Comparison of ENCODE assay signal across 8 cellular contexts in genomic region chr3:37993811-37994638, GRCh38. TPM values are rescaled to one million over a fixed set of nuclear protein-coding genes. Genes with fewer than 3 reads are reported as not detected.
DNase-seq lines count a peak whose midpoint lies in the region; ATAC-seq and TF ChIP-seq lines count a peak whose summit lies in the region.

No MANE protein-coding gene starts in this region.

- H3K36me3 ChIP-seq in iPS-15b (ENCODE audit: control insufficient read depth, insufficient read depth, low read length) (no peaks in the 10 kb centered on the region), skeletal muscle tissue (ENCODE audit: control insufficient read depth in 3 of 3, insufficient read depth in 3 of 3, low read length in 3 of 3) (no peaks in the 10 kb centered on the region)

- H3K27me3 ChIP-seq in iPS-15b (ENCODE audit: control insufficient read depth, insufficient read depth, low read length) (peaks cover 16% of the 10 kb centered on the region), skeletal muscle tissue (ENCODE audit: control insufficient read depth in 3 of 3, insufficient read depth in 3 of 3, low read length in 3 of 3) (no peaks in the 10 kb centered on the region)

- peak overlapping the region; percentile 59 for H3K27ac ChIP-seq in skeletal muscle tissue (ENCODE audit: low read depth, low read length)

- H3K4me3 ChIP-seq in AG10803 (ENCODE audit: low read length), result peak overlapping the region; percentile 76
- H3K4me3 ChIP-seq in iPS-15b (ENCODE audit: low read depth, low read length), result peak overlapping the region; percentile 66
- peak overlapping the region; percentile 78 to 81 (median 79) for H3K4me3 ChIP-seq in skeletal muscle tissue (ENCODE audit: low read length in 3 of 3)

- H3K9ac ChIP-seq in iPS-15b (ENCODE audit: low read depth, low read length) (peak overlapping the region; percentile 63), skeletal muscle tissue (ENCODE audit: low read depth in 1 of 3, low read length in 3 of 3) (peak overlapping the region; percentile 59 to 85 (median 76))

- peaks cover 5% of the 10 kb centered on the region for H3K4me1 ChIP-seq in iPS-15b (ENCODE audit: control insufficient read depth, insufficient read depth, low read length)
- peaks cover 12 to 22% (median 18%) of the 10 kb centered on the region in 3 donors for H3K4me1 ChIP-seq in skeletal muscle tissue (ENCODE audit: control insufficient read depth in 3 of 3, insufficient read depth in 3 of 3, low read length in 3 of 3)

- no peaks in the 10 kb centered on the region for H3K9me3 ChIP-seq in iPS-15b (ENCODE audit: control insufficient read depth, insufficient read depth, low read length)
- no peaks in the 10 kb centered on the region for H3K9me3 ChIP-seq in skeletal muscle tissue (ENCODE audit: control insufficient read depth in 3 of 3, low read length in 3 of 3)

- no peak; the same call in 1 of the 2 replicates for TF ChIP-seq CTCF in AG10803 (conservative IDR thresholded peaks at IDR 0.05; ENCODE audit: low read length)

- peak; percentile 42 for ATAC-seq in HG03439 (IDR thresholded peaks at IDR 0.05; ENCODE audit: unreplicated experiment)

- DNase-seq in AG10803 (ENCODE audit: low read depth) (peak; percentile 75), GM19238 (ENCODE audit: insufficient read length, low spot score) (peak; percentile 71), T-helper 2 cell (peak in 4 of 5 experiments; percentile 44 to 75 (median 59)), astrocyte of the hippocampus (ENCODE audit: low read depth, low spot score) (peak; percentile 73), HK-2 (ENCODE audit: unreplicated experiment) (no peak)

RNA-seq across cellular contexts. Expression of gene VILL, which starts 3.4 kb away (rescaled TPM):
- total RNA-seq in skeletal muscle tissue, result 7.8 TPM

RNA-seq across cellular contexts. Expression of gene PLCD1, which starts 35.4 kb away (rescaled TPM):
- 9.4 TPM for total RNA-seq in skeletal muscle tissue

RNA-seq across cellular contexts. Expression of gene DLEC1, which starts 45.0 kb away (rescaled TPM):
- total RNA-seq in skeletal muscle tissue, result under 0.01 TPM
